1 cellular context compared by ENCODE assay signal in genomic region chr1:67686272-67687197, GRCh38.
TF ChIP-seq lines count a peak whose summit lies in the region.

No MANE protein-coding gene starts in this region.

TF ChIP-seq in HepG2, 621 proteins besides CTCF, POLR2A, EP300 and RAD21 (continued from another document and continues in another):
- TF ChIP-seq, protein P1, sequence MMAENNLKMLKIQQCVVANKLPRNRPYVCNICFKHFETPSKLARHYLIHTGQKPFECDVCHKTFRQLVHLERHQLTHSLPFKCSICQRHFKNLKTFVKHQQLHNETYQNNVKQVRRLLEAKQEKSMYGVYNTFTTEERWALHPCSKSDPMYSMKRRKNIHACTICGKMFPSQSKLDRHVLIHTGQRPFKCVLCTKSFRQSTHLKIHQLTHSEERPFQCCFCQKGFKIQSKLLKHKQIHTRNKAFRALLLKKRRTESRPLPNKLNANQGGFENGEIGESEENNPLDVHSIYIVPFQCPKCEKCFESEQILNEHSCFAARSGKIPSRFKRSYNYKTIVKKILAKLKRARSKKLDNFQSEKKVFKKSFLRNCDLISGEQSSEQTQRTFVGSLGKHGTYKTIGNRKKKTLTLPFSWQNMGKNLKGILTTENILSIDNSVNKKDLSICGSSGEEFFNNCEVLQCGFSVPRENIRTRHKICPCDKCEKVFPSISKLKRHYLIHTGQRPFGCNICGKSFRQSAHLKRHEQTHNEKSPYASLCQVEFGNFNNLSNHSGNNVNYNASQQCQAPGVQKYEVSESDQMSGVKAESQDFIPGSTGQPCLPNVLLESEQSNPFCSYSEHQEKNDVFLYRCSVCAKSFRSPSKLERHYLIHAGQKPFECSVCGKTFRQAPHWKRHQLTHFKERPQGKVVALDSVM (CRISPR knock-in tag; IDR thresholded peaks at IDR 0.05), result no peak
- TF ChIP-seq ZFP1 (CRISPR knock-in tag; IDR thresholded peaks at IDR 0.05) (0 out of 2 replicates have a peak, but pooled peaks have one; percentile 12), PAF1 (CRISPR knock-in tag; IDR thresholded peaks at IDR 0.05) (no peak), MAFF (IDR thresholded peaks at IDR 0.05; ENCODE audit: low read depth, low read length) (0 out of 2 replicates have a peak, but pooled peaks have one; percentile 63), AFF4 (CRISPR knock-in tag; IDR thresholded peaks at IDR 0.05) (peak; percentile 96), ZNF614 (CRISPR knock-in tag; IDR thresholded peaks at IDR 0.05; ENCODE audit: borderline replicate concordance) (0 out of 2 replicates have a peak, but pooled peaks have one; percentile 47), ZNF782 (CRISPR knock-in tag; IDR thresholded peaks at IDR 0.05; ENCODE audit: borderline replicate concordance) (no peak), NFATC3 (CRISPR knock-in tag; IDR thresholded peaks at IDR 0.05) (no peak), MIXL1 (CRISPR knock-in tag; IDR thresholded peaks at IDR 0.05) (no peak; the same call in 1 of the 2 replicates), RFXAP (CRISPR knock-in tag; IDR thresholded peaks at IDR 0.05; ENCODE audit: borderline replicate concordance) (no peak), EZH2 (conservative IDR thresholded peaks at IDR 0.05; ENCODE audit: low read depth, low read length) (no peak), GATAD2A (CRISPR knock-in tag; IDR thresholded peaks at IDR 0.05) (peak; percentile 72), ETV5 (CRISPR knock-in tag; IDR thresholded peaks at IDR 0.05; ENCODE audit: borderline replicate concordance) (peak; percentile 83), GTF3A (CRISPR knock-in tag; conservative IDR thresholded peaks at IDR 0.05) (no peak), BCL6 (CRISPR knock-in tag; IDR thresholded peaks at IDR 0.05) (no peak), ZNF121 (CRISPR knock-in tag; IDR thresholded peaks at IDR 0.05) (peak; percentile 62), TFDP2 (CRISPR knock-in tag; IDR thresholded peaks at IDR 0.05) (no peak; the same call in 1 of the 2 replicates), ZNF44 (CRISPR knock-in tag; IDR thresholded peaks at IDR 0.05) (no peak), STAT5B (CRISPR knock-in tag; IDR thresholded peaks at IDR 0.05) (no peak)
- TF ChIP-seq, protein P2, sequence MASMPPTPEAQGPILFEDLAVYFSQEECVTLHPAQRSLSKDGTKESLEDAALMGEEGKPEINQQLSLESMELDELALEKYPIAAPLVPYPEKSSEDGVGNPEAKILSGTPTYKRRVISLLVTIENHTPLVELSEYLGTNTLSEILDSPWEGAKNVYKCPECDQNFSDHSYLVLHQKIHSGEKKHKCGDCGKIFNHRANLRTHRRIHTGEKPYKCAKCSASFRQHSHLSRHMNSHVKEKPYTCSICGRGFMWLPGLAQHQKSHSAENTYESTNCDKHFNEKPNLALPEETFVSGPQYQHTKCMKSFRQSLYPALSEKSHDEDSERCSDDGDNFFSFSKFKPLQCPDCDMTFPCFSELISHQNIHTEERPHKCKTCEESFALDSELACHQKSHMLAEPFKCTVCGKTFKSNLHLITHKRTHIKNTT (CRISPR knock-in tag; IDR thresholded peaks at IDR 0.05), result no peak
- TF ChIP-seq, protein P3, sequence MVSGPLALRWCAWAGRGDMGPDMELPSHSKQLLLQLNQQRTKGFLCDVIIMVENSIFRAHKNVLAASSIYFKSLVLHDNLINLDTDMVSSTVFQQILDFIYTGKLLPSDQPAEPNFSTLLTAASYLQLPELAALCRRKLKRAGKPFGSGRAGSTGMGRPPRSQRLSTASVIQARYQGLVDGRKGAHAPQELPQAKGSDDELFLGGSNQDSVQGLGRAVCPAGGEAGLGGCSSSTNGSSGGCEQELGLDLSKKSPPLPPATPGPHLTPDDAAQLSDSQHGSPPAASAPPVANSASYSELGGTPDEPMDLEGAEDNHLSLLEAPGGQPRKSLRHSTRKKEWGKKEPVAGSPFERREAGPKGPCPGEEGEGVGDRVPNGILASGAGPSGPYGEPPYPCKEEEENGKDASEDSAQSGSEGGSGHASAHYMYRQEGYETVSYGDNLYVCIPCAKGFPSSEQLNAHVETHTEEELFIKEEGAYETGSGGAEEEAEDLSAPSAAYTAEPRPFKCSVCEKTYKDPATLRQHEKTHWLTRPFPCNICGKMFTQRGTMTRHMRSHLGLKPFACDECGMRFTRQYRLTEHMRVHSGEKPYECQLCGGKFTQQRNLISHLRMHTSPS (CRISPR knock-in tag; IDR thresholded peaks at IDR 0.05; ENCODE audit: low read depth), result no peak
- TF ChIP-seq, protein P4, sequence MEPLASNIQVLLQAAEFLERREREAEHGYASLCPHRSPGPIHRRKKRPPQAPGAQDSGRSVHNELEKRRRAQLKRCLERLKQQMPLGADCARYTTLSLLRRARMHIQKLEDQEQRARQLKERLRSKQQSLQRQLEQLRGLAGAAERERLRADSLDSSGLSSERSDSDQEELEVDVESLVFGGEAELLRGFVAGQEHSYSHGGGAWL (CRISPR knock-in tag; IDR thresholded peaks at IDR 0.05), result peak; percentile 78; the same call in 1 of the 2 replicates
- TF ChIP-seq, protein P5, sequence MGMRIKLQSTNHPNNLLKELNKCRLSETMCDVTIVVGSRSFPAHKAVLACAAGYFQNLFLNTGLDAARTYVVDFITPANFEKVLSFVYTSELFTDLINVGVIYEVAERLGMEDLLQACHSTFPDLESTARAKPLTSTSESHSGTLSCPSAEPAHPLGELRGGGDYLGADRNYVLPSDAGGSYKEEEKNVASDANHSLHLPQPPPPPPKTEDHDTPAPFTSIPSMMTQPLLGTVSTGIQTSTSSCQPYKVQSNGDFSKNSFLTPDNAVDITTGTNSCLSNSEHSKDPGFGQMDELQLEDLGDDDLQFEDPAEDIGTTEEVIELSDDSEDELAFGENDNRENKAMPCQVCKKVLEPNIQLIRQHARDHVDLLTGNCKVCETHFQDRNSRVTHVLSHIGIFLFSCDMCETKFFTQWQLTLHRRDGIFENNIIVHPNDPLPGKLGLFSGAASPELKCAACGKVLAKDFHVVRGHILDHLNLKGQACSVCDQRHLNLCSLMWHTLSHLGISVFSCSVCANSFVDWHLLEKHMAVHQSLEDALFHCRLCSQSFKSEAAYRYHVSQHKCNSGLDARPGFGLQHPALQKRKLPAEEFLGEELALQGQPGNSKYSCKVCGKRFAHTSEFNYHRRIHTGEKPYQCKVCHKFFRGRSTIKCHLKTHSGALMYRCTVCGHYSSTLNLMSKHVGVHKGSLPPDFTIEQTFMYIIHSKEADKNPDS (CRISPR knock-in tag; IDR thresholded peaks at IDR 0.05), result no peak
- TF ChIP-seq, protein P6, sequence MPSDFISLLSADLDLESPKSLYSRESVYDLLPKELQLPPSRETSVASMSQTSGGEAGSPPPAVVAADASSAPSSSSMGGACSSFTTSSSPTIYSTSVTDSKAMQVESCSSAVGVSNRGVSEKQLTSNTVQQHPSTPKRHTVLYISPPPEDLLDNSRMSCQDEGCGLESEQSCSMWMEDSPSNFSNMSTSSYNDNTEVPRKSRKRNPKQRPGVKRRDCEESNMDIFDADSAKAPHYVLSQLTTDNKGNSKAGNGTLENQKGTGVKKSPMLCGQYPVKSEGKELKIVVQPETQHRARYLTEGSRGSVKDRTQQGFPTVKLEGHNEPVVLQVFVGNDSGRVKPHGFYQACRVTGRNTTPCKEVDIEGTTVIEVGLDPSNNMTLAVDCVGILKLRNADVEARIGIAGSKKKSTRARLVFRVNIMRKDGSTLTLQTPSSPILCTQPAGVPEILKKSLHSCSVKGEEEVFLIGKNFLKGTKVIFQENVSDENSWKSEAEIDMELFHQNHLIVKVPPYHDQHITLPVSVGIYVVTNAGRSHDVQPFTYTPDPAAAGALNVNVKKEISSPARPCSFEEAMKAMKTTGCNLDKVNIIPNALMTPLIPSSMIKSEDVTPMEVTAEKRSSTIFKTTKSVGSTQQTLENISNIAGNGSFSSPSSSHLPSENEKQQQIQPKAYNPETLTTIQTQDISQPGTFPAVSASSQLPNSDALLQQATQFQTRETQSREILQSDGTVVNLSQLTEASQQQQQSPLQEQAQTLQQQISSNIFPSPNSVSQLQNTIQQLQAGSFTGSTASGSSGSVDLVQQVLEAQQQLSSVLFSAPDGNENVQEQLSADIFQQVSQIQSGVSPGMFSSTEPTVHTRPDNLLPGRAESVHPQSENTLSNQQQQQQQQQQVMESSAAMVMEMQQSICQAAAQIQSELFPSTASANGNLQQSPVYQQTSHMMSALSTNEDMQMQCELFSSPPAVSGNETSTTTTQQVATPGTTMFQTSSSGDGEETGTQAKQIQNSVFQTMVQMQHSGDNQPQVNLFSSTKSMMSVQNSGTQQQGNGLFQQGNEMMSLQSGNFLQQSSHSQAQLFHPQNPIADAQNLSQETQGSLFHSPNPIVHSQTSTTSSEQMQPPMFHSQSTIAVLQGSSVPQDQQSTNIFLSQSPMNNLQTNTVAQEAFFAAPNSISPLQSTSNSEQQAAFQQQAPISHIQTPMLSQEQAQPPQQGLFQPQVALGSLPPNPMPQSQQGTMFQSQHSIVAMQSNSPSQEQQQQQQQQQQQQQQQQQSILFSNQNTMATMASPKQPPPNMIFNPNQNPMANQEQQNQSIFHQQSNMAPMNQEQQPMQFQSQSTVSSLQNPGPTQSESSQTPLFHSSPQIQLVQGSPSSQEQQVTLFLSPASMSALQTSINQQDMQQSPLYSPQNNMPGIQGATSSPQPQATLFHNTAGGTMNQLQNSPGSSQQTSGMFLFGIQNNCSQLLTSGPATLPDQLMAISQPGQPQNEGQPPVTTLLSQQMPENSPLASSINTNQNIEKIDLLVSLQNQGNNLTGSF (CRISPR knock-in tag; IDR thresholded peaks at IDR 0.05), result no peak
- TF ChIP-seq, protein P7, sequence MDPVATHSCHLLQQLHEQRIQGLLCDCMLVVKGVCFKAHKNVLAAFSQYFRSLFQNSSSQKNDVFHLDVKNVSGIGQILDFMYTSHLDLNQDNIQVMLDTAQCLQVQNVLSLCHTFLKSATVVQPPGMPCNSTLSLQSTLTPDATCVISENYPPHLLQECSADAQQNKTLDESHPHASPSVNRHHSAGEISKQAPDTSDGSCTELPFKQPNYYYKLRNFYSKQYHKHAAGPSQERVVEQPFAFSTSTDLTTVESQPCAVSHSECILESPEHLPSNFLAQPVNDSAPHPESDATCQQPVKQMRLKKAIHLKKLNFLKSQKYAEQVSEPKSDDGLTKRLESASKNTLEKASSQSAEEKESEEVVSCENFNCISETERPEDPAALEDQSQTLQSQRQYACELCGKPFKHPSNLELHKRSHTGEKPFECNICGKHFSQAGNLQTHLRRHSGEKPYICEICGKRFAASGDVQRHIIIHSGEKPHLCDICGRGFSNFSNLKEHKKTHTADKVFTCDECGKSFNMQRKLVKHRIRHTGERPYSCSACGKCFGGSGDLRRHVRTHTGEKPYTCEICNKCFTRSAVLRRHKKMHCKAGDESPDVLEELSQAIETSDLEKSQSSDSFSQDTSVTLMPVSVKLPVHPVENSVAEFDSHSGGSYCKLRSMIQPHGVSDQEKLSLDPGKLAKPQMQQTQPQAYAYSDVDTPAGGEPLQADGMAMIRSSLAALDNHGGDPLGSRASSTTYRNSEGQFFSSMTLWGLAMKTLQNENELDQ (CRISPR knock-in tag; IDR thresholded peaks at IDR 0.05; ENCODE audit: borderline replicate concordance), result no peak
